In genomic region chr16:89936508-89936907, GRCh38 we compare ENCODE assay signal across 24 cellular contexts. TPM values are rescaled to one million over a fixed set of nuclear protein-coding genes. Genes with fewer than 3 reads are reported as not detected.
DNase-seq lines count a peak whose midpoint lies in the region; ATAC-seq, FAIRE-seq and TF ChIP-seq lines count a peak whose summit lies in the region.
"Had no signal": no experiment of that assay in that cellular context is flagged by ENCODE, and none has a peak within 500 bp of the region (broad histone marks: within the 10 kb centered on the region; RNA-seq: fewer than 3 reads in every experiment).

No MANE protein-coding gene starts in this region.

- 94% methylated on average over 12 of the region's 14 CpGs for WGBS in A549 (ENCODE audit: missing lambda C conversion rate)

- H3K9me3 Mint-ChIP-seq in activated naive CD4-positive, alpha-beta T cell treated with anti-CD3 and anti-CD28 coated beads for 36 hours: no peaks in the 10 kb centered on the region
- H3K9me3 Mint-ChIP-seq: CD4-positive, CD25-positive, alpha-beta regulatory T cell; CD8-positive, alpha-beta T cell had no signal

- TF ChIP-seq RAD21 in A549 (conservative IDR thresholded peaks at IDR 0.05 in 1 of 2, IDR thresholded peaks at IDR 0.05 in 1 of 2): no peak

- H3K36me3 Mint-ChIP-seq in activated naive CD4-positive, alpha-beta T cell treated with anti-CD3 and anti-CD28 coated beads for 36 hours (ENCODE audit: low read depth): no peaks in the 10 kb centered on the region
- H3K36me3 Mint-ChIP-seq: CD4-positive, CD25-positive, alpha-beta regulatory T cell; CD8-positive, alpha-beta T cell had no signal

- H3K9me3 ChIP-seq in A549: no peaks in the 10 kb centered on the region
- no peaks in the 10 kb centered on the region for H3K9me3 ChIP-seq in osteoblast (ENCODE audit: low read depth, low read length)
- no peaks in the 10 kb centered on the region for H3K9me3 ChIP-seq in WERI-Rb-1 (ENCODE audit: severe bottlenecking)
- H3K9me3 ChIP-seq: BLaER1, Caco-2 had no signal

- H3K4me3 ChIP-seq in A549 (no peak overlapping the region), osteoblast (ENCODE audit: insufficient read depth, low read length) (no peak overlapping the region), WERI-Rb-1 (ENCODE audit: low read depth, low read length) (no peak overlapping the region)
- H3K4me3 ChIP-seq: BLaER1, GM12878, GM23248 had no signal

- CTCF ChIA-PET in A549 (lab: Yijun Ruan, JAX): no interaction called here
- CTCF ChIA-PET in activated naive CD4-positive, alpha-beta T cell treated with anti-CD3 and anti-CD28 coated beads for 36 hours (lab: Charles Lee): no interaction called here

- H3K4me1 Mint-ChIP-seq in activated naive CD4-positive, alpha-beta T cell treated with anti-CD3 and anti-CD28 coated beads for 36 hours (ENCODE audit: low read depth): no peaks in the 10 kb centered on the region

- H3K4me3 Mint-ChIP-seq in activated naive CD4-positive, alpha-beta T cell treated with anti-CD3 and anti-CD28 coated beads for 36 hours: no peak overlapping the region
- H3K4me3 Mint-ChIP-seq: B cell; CD4-positive, CD25-positive, alpha-beta regulatory T cell; CD8-positive, alpha-beta T cell had no signal

- no peak overlapping the region for H3K27ac Mint-ChIP-seq in activated naive CD4-positive, alpha-beta T cell treated with anti-CD3 and anti-CD28 coated beads for 36 hours
- H3K27ac Mint-ChIP-seq: B cell; CD4-positive, CD25-positive, alpha-beta regulatory T cell; CD8-positive, alpha-beta T cell had no signal

- TF ChIP-seq CTCF in A549 (IDR thresholded peaks at IDR 0.05) (no peak), osteoblast (IDR thresholded peaks at IDR 0.05; ENCODE audit: extremely low read depth, low read depth, low read length) (no peak), WERI-Rb-1 (IDR thresholded peaks at IDR 0.05; ENCODE audit: low read depth, low read length) (no peak)

- no peaks in the 10 kb centered on the region for H3K27me3 ChIP-seq in osteoblast (ENCODE audit: insufficient read depth, low read length)
- no peaks in the 10 kb centered on the region for H3K27me3 ChIP-seq in WERI-Rb-1 (ENCODE audit: insufficient read depth, low read depth, severe bottlenecking)
- H3K27me3 ChIP-seq: BLaER1 had no signal

- H3K4me1 ChIP-seq in A549: no peaks in the 10 kb centered on the region
- H3K4me1 ChIP-seq in osteoblast (ENCODE audit: insufficient read depth, low read length): no peaks in the 10 kb centered on the region

- H3K4me2 ChIP-seq in A549: no peak overlapping the region
- H3K4me2 ChIP-seq in osteoblast (ENCODE audit: insufficient read depth, low read length): no peak overlapping the region
- H3K4me2 ChIP-seq: BLaER1 had no signal

- DNase-seq in A549 (ENCODE audit: low read depth in 1 of 2, low spot score in 1 of 2) (no peak), Daoy (ENCODE audit: low read depth) (peak; percentile 0), osteoblast (ENCODE audit: insufficient read length, low spot score, missing footprints) (peak; percentile 54), mucosa of gallbladder (ENCODE audit: low spot score) (no peak), substantia nigra (lab: John Stamatoyannopoulos, UW) (no peak), WERI-Rb-1 (no peak)
- DNase-seq in activated naive CD4-positive, alpha-beta T cell treated with anti-CD3 and anti-CD28 coated beads for 36 hours: no peak
- DNase-seq: Caco-2; CD4-positive, CD25-positive, alpha-beta regulatory T cell; CD8-positive, alpha-beta T cell; DMS153; DND-41; EL; GDM1; GM23248; H7; HCEC 1CT had no signal

- peaks cover 6% of the 10 kb centered on the region for H3K79me2 ChIP-seq in osteoblast (ENCODE audit: insufficient read depth, low read length)

- H4K20me1 ChIP-seq in osteoblast (ENCODE audit: insufficient read depth, low read length): peaks cover 30% of the 10 kb centered on the region

- intact Hi-C loops in activated naive CD4-positive, alpha-beta T cell treated with anti-CD3 and anti-CD28 coated beads for 36 hours (cut with micrococcal nuclease): no loop called here

- no peak for FAIRE-seq in A549 (lab: Jason Lieb, UNC)
- FAIRE-seq: GM12878, GM19239, H1 had no signal

- ATAC-seq in A549 (peak; percentile 14 to 20; a peak in 4 of 6 replicates), SK-N-SH treated with all-trans-retinoic acid at 6 μM for 48 hours (peak; percentile 6)
- ATAC-seq: CD8-positive, alpha-beta T cell; GM12878 had no signal

- no peak overlapping the region for H3K27ac ChIP-seq in A549
- no peak overlapping the region for H3K27ac ChIP-seq in osteoblast (ENCODE audit: low read depth, low read length)
- no peak overlapping the region for H3K27ac ChIP-seq in substantia nigra (ENCODE audit: low read depth, low read length, poor library complexity, severe bottlenecking)
- no peak overlapping the region for H3K27ac ChIP-seq in WERI-Rb-1
- H3K27ac ChIP-seq: BLaER1, C4-2B, GM23248 had no signal

- no peak for TF ChIP-seq EP300 in A549 (IDR thresholded peaks at IDR 0.05)

- no peaks in the 10 kb centered on the region for H3K27me3 Mint-ChIP-seq in activated naive CD4-positive, alpha-beta T cell treated with anti-CD3 and anti-CD28 coated beads for 36 hours (ENCODE audit: low read depth)

- no peak for TF ChIP-seq POLR2A in A549 (IDR thresholded peaks at IDR 0.05; ENCODE audit: low read length)

- H3K36me3 ChIP-seq in osteoblast (ENCODE audit: insufficient read depth, low read length) (peaks cover 39% of the 10 kb centered on the region), WERI-Rb-1 (peaks cover 15% of the 10 kb centered on the region; the same call in 1 of the 2 replicates)

- POLR2A ChIA-PET in A549 (lab: Yijun Ruan, JAX): interaction anchor here (1.4 kb wide), 1 partner anchor 14 kb away, joined by 8 read pairs; no protein-coding TSS in a partner anchor

- H2AFZ ChIP-seq in osteoblast (ENCODE audit: low read length): no peak overlapping the region
- H2AFZ ChIP-seq: GM23248 had no signal

TF ChIP-seq in A549, 52 proteins besides CTCF, POLR2A, EP300 and RAD21 (continues in another document):
- TF ChIP-seq FOSL2 (IDR thresholded peaks at IDR 0.05) (no peak), FOSL2 (CRISPR knock-in tag; IDR thresholded peaks at IDR 0.05) (no peak), CHD2 (IDR thresholded peaks at IDR 0.05; ENCODE audit: low read length, partially characterized antibody) (no peak), FOXS1 (CRISPR knock-in tag; IDR thresholded peaks at IDR 0.05) (no peak)

TF ChIP-seq in SK-N-SH treated with all-trans-retinoic acid at 6 μM for 48 hours, 23 proteins besides CTCF, POLR2A, EP300 and RAD21 (continues in another document):
- TF ChIP-seq TCF4 (CRISPR knock-in tag; IDR thresholded peaks at IDR 0.05; ENCODE audit: borderline replicate concordance): no peak
- no peak for TF ChIP-seq TSHZ2 (CRISPR knock-in tag; IDR thresholded peaks at IDR 0.05)
- no peak for TF ChIP-seq ZNF8 (CRISPR knock-in tag; IDR thresholded peaks at IDR 0.05)
- no peak for TF ChIP-seq RARB (CRISPR knock-in tag; IDR thresholded peaks at IDR 0.05)

RNA-seq across cellular contexts. Expression of gene DEF8, which starts 12.0 kb away (rescaled TPM):
- polyA plus RNA-seq in A549 (2011; rRNA removed) (63.6 and 69.4 TPM in 2 replicates), A549 (2017; fragmentation: RNase III; extraction: RNeasy Plus Mini Kit Qiagen cat#74134 plus additional on column Dnase treatment) (83.0 to 88.7 TPM (median 86.5 TPM) in 3 replicates)
- 154 and 175 TPM in 2 replicates for polyA plus RNA-seq in A549 (2012; cell fraction: cytosol; rRNA removed)
- polyA plus RNA-seq in A549 (2012; cell fraction: nucleus; rRNA removed): 262 and 280 TPM in 2 replicates
- 38.2 and 39.0 TPM in 2 replicates for polyA minus RNA-seq in A549 (2011; rRNA and poly(A)+ RNA removed)
- total RNA-seq in Daoy (2014; rRNA removed; shearing (Covaris generic)): 81.3 and 111 TPM in 2 replicates
- total RNA-seq in osteoblast (48.6 and 48.9 TPM in 2 replicates), mucosa of gallbladder (68.6 TPM)
- 10 to 100 TPM; 19.7 to 20.1 TPM for total RNA-seq in activated naive CD4-positive, alpha-beta T cell treated with anti-CD3 and anti-CD28 coated beads for 36 hours

RNA-seq across cellular contexts. Expression of gene TUBB3, which starts 13.4 kb away (rescaled TPM):
- polyA plus RNA-seq in A549 (2011; rRNA removed) (48.8 and 48.9 TPM in 2 replicates), A549 (2017; fragmentation: RNase III; extraction: RNeasy Plus Mini Kit Qiagen cat#74134 plus additional on column Dnase treatment) (152 to 180 TPM (median 163 TPM) in 3 replicates)
- 289 and 332 TPM in 2 replicates for polyA plus RNA-seq in A549 (2012; cell fraction: cytosol; rRNA removed)
- polyA plus RNA-seq in A549 (2012; cell fraction: nucleus; rRNA removed): 483 and 655 TPM in 2 replicates
- polyA minus RNA-seq in A549 (2011; rRNA and poly(A)+ RNA removed): 73.7 and 103 TPM in 2 replicates
- total RNA-seq in Daoy (2014; rRNA removed; shearing (Covaris generic)): 135 and 149 TPM in 2 replicates
- total RNA-seq in osteoblast (166 and 239 TPM in 2 replicates), mucosa of gallbladder (9.5 TPM)
- total RNA-seq in activated naive CD4-positive, alpha-beta T cell treated with anti-CD3 and anti-CD28 coated beads for 36 hours: under 1 TPM; 0.20 to 0.38 TPM

RNA-seq across cellular contexts. Expression of gene MC1R, which starts 17.8 kb away (rescaled TPM):
- polyA plus RNA-seq in A549 (2011; rRNA removed): 7.4 and 8.0 TPM in 2 replicates
- 8.8 and 9.5 TPM in 2 replicates for polyA plus RNA-seq in A549 (2012; cell fraction: cytosol; rRNA removed)
- 44.8 and 58.2 TPM in 2 replicates for polyA plus RNA-seq in A549 (2012; cell fraction: nucleus; rRNA removed)
- 6.1 to 9.2 TPM (median 8.0 TPM) in 3 replicates for polyA plus RNA-seq in A549 (2017; fragmentation: RNase III; extraction: RNeasy Plus Mini Kit Qiagen cat#74134 plus additional on column Dnase treatment)
- 8.0 and 10.7 TPM in 2 replicates for polyA minus RNA-seq in A549 (2011; rRNA and poly(A)+ RNA removed)
- total RNA-seq in Daoy (2014; rRNA removed; shearing (Covaris generic)): 0.95 and 1.9 TPM in 2 replicates
- 4.7 and 5.1 TPM in 2 replicates for total RNA-seq in osteoblast
- total RNA-seq in activated naive CD4-positive, alpha-beta T cell treated with anti-CD3 and anti-CD28 coated beads for 36 hours: under 1 TPM; 0.45 to 0.49 TPM
- total RNA-seq in mucosa of gallbladder: 8.1 TPM

Comparison
In these comparisons a context has a peak if more than half of its experiments do, and no peak if none do; other contexts are left out.
1. DNase-seq: peak in Daoy (single experiment) and osteoblast (single experiment); none in A549 (0 of 2), activated naive CD4-positive, alpha-beta T cell treated with anti-CD3 and anti-CD28 coated beads for 36 hours (single experiment), mucosa of gallbladder (single experiment), substantia nigra (0 of 49) and WERI-Rb-1 (single experiment).
2. RNA of gene TUBB3, which starts 13.4 kb away (total RNA-seq): 166 to 239 TPM in osteoblast and 135 to 149 TPM in Daoy; 9.5 TPM in mucosa of gallbladder (single experiment) and 0.20 to 0.38 TPM in activated naive CD4-positive, alpha-beta T cell treated with anti-CD3 and anti-CD28 coated beads for 36 hours; every median in the first group is over 10 times any median in the second.